Comparison of ENCODE assay signal across 13 cellular contexts in genomic region chr12:86727151-86727550, GRCh38.
DNase-seq lines count a peak whose midpoint lies in the region; ATAC-seq, FAIRE-seq and TF ChIP-seq lines count a peak whose summit lies in the region.
"Had no signal": no experiment of that assay in that cellular context is flagged by ENCODE, and none has a peak within 500 bp of the region (broad histone marks: within the 10 kb centered on the region; RNA-seq: fewer than 3 reads in every experiment).

No MANE protein-coding gene starts in this region.

- H3K4me1 ChIP-seq in mammary epithelial cell (ENCODE audit: insufficient read depth, low read length): peaks cover 8% of the 10 kb centered on the region
- no peaks in the 10 kb centered on the region for H3K4me1 ChIP-seq in small intestine (ENCODE audit: control insufficient read depth in 2 of 2, insufficient read depth in 1 of 2, low read depth in 1 of 2, low read length in 1 of 2)
- H3K4me1 ChIP-seq: parathyroid adenoma had no signal

- H3K9me3 Mint-ChIP-seq in mesothelial cell of epicardium: no peaks in the 10 kb centered on the region
- H3K9me3 Mint-ChIP-seq: activated naive CD4-positive, alpha-beta T cell treated with anti-CD3 and anti-CD28 coated beads, Interleukin-2, amount 50 U/mL, for 24 hours had no signal

- TF ChIP-seq CTCF in mammary epithelial cell (conservative IDR thresholded peaks at IDR 0.05 in 1 of 2, IDR thresholded peaks at IDR 0.05 in 1 of 2; ENCODE audit: extremely low read depth in 1 of 2, insufficient read depth in 1 of 2, low read depth in 1 of 2, low read length in 2 of 2) (no peak), mesothelial cell of epicardium (IDR thresholded peaks at IDR 0.05; ENCODE audit: unreplicated experiment) (no peak), WERI-Rb-1 (IDR thresholded peaks at IDR 0.05; ENCODE audit: low read depth, low read length) (no peak)

- intact Hi-C loops in mammary epithelial cell (cut with micrococcal nuclease): no loop called here

- no peak overlapping the region for H3K4me2 ChIP-seq in mammary epithelial cell (ENCODE audit: insufficient read depth, low read depth, low read length)

- no peak overlapping the region for H3K4me3 ChIP-seq in mammary epithelial cell (replicated peaks in 1 of 3; ENCODE audit: insufficient read depth in 1 of 3, low read depth in 2 of 3, low read length in 3 of 3)
- H3K4me3 ChIP-seq in small intestine (ENCODE audit: low read depth in 1 of 2, low read length in 2 of 2): no peak overlapping the region
- no peak overlapping the region for H3K4me3 ChIP-seq in WERI-Rb-1 (ENCODE audit: low read depth, low read length)

- TF ChIP-seq POLR2A in H54 (IDR thresholded peaks at IDR 0.05; ENCODE audit: low read depth, low read length): no peak

- H3K9ac ChIP-seq in mammary epithelial cell (ENCODE audit: insufficient read depth, low read length): no peak overlapping the region
- H3K9ac ChIP-seq: parathyroid adenoma had no signal

- DNase-seq in H54 (ENCODE audit: insufficient read length, low spot score) (peak; percentile 3), NCI-H226 (peak; percentile 87), mammary epithelial cell (peak; percentile 36), mesothelial cell of epicardium (ENCODE audit: low spot score in 2 of 2, unreplicated experiment in 2 of 2) (no peak), small intestine (no peak), WERI-Rb-1 (no peak), AG08395 (ENCODE audit: low spot score) (no peak)
- DNase-seq: activated CD4-positive, alpha-beta T cell treated with anti-CD3 and anti-CD28 coated beads, Interleukin-2, amount 50 U/mL, for 4 hours; Calu3; T-helper 1 cell had no signal

- H3K27ac ChIP-seq in mammary epithelial cell (ENCODE audit: insufficient read depth, low read depth, low read length) (no peak overlapping the region), small intestine (ENCODE audit: low read depth in 1 of 2, low read length in 1 of 2) (no peak overlapping the region), WERI-Rb-1 (no peak overlapping the region)
- H3K27ac ChIP-seq: parathyroid adenoma had no signal

- H3K4me3 Mint-ChIP-seq in mesothelial cell of epicardium: no peak overlapping the region
- H3K4me3 Mint-ChIP-seq: activated naive CD4-positive, alpha-beta T cell treated with anti-CD3 and anti-CD28 coated beads, Interleukin-2, amount 50 U/mL, for 24 hours had no signal

- in situ Hi-C loops in mammary epithelial cell (cut with MboI; ENCODE audit: low sequenced_read_pairs in 2 of 2): no loop called here

- no peak overlapping the region for H2AFZ ChIP-seq in mammary epithelial cell (ENCODE audit: low read depth, low read length)
- H2AFZ ChIP-seq: parathyroid adenoma had no signal

- H4K20me1 ChIP-seq in mammary epithelial cell (ENCODE audit: insufficient read depth, low read length): no peaks in the 10 kb centered on the region

- peaks cover 43% of the 10 kb centered on the region for H3K4me1 Mint-ChIP-seq in mesothelial cell of epicardium
- H3K4me1 Mint-ChIP-seq: activated naive CD4-positive, alpha-beta T cell treated with anti-CD3 and anti-CD28 coated beads, Interleukin-2, amount 50 U/mL, for 24 hours had no signal

- CTCF ChIA-PET in mammary epithelial cell (lab: Charles Lee; ENCODE audit: low non-redundant PET): interaction anchor here (0.5 kb wide), 1 partner anchor 468 kb away, joined by 3 read pairs; no protein-coding TSS in a partner anchor

- WGBS in mammary epithelial cell (ENCODE audit: low coverage, missing lambda C conversion rate): 55% methylated on average over 1 of the region's 1 CpG
- 8 to 50% (median 23%) methylated on average over 1 of the region's 1 CpG for WGBS in small intestine, 3 donors

- no peaks in the 10 kb centered on the region for H3K36me3 Mint-ChIP-seq in mesothelial cell of epicardium
- H3K36me3 Mint-ChIP-seq: activated naive CD4-positive, alpha-beta T cell treated with anti-CD3 and anti-CD28 coated beads, Interleukin-2, amount 50 U/mL, for 24 hours had no signal

- H3K27me3 Mint-ChIP-seq in mesothelial cell of epicardium (ENCODE audit: low read depth): no peaks in the 10 kb centered on the region
- H3K27me3 Mint-ChIP-seq: activated naive CD4-positive, alpha-beta T cell treated with anti-CD3 and anti-CD28 coated beads, Interleukin-2, amount 50 U/mL, for 24 hours had no signal

- dilution Hi-C loops in mammary epithelial cell (cut with HindIII; ENCODE audit: low sequenced_read_pairs): no loop called here

- ATAC-seq in GM21619 (IDR thresholded peaks at IDR 0.05; ENCODE audit: unreplicated experiment): no peak

- peak overlapping the region; percentile 12 for H3K27ac Mint-ChIP-seq in mesothelial cell of epicardium
- H3K27ac Mint-ChIP-seq: activated naive CD4-positive, alpha-beta T cell treated with anti-CD3 and anti-CD28 coated beads, Interleukin-2, amount 50 U/mL, for 24 hours had no signal

- H3K79me2 ChIP-seq in mammary epithelial cell (ENCODE audit: insufficient read depth, low read length): no peaks in the 10 kb centered on the region
- H3K79me2 ChIP-seq: parathyroid adenoma had no signal

- no peaks in the 10 kb centered on the region for H3K27me3 ChIP-seq in mammary epithelial cell (ENCODE audit: insufficient read depth, low read length)
- no peaks in the 10 kb centered on the region for H3K27me3 ChIP-seq in small intestine (ENCODE audit: control insufficient read depth in 2 of 2, insufficient read depth in 2 of 2, low read length in 2 of 2)
- H3K27me3 ChIP-seq in WERI-Rb-1 (ENCODE audit: insufficient read depth, low read depth, severe bottlenecking): no peaks in the 10 kb centered on the region

- no peak for FAIRE-seq in H54 (lab: Jason Lieb, UNC)
- no peak for FAIRE-seq in small intestine (lab: Jason Lieb, UNC)

- no TSS peak for BruUV-seq in mammary epithelial cell (replicated peaks; lab: Mats Ljungman, UMichigan)

- H3K36me3 ChIP-seq in mammary epithelial cell (ENCODE audit: insufficient read depth, low read length): no peaks in the 10 kb centered on the region
- no peaks in the 10 kb centered on the region for H3K36me3 ChIP-seq in small intestine (ENCODE audit: control insufficient read depth in 2 of 2, insufficient read depth in 2 of 2, low read length in 2 of 2)
- H3K36me3 ChIP-seq in WERI-Rb-1: no peaks in the 10 kb centered on the region

- H3K9me3 ChIP-seq in mammary epithelial cell (replicated peaks; ENCODE audit: insufficient read depth, low read length): no peaks in the 10 kb centered on the region
- no peaks in the 10 kb centered on the region for H3K9me3 ChIP-seq in small intestine (ENCODE audit: control insufficient read depth, low read depth)
- no peaks in the 10 kb centered on the region for H3K9me3 ChIP-seq in WERI-Rb-1 (ENCODE audit: severe bottlenecking)

Comparison
In these comparisons a context has a peak if more than half of its experiments do, and no peak if none do; other contexts are left out.
1. DNase-seq: peak in H54 (single experiment), NCI-H226 (single experiment) and mammary epithelial cell (single experiment); none in mesothelial cell of epicardium (0 of 2), small intestine (single experiment), WERI-Rb-1 (single experiment) and AG08395 (single experiment).